ENCODE assay signal across 31 cellular contexts in the genomic region with DNA sequence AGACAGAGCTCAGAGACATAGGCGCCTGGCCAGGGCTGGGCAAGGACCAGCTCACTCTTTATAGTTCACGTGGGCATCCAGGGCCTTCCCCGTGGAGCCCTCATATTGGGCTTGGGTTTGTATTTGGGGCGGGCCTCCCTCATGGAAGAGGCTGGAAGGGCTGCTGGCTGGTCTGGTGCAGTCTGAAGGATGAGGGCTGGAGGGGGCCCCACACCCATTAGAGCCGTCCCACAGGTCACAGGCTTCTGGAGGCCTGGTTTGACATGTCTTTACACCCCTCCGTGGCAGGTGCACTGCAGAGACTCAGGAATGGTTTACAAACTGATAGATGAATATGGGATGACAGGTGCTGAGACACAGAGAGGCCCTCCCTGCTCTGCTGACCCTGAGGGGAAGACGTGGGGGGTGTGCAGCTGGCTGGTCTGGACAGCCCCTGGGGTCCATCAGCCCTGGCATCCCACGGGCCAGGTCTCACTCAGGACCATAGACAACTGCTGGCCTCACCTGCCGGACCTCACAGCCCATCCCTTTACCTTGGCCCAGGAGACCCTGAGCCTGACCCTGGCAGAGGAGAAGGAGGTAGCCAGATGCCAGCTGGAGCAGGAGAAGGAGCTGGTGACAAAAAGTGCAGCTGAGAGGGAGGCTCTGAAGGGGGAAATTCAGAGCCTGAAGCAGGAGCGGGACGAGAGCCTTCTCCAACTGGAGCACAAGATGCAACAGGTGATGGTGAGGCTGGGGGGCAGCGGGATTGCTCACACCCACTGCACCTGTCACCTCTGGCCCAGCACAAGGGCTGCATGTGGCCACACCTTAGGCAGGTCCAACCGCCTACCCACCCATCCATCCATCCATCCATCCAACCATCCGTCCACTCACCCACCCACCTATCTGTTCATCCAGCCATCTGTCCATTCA. TPM values are rescaled to one million over a fixed set of nuclear protein-coding genes. Genes with fewer than 3 reads are reported as not detected.
A peak's percentile ranks its signal among the peaks of the same experiment; 100 is the strongest.
DNase-seq lines count a peak whose midpoint lies in the region; ATAC-seq and TF ChIP-seq lines count a peak whose summit lies in the region.
"Had no signal": no experiment of that assay in that cellular context is flagged by ENCODE, and none has a peak within 500 bp of the region (broad histone marks: within the 10 kb centered on the region; RNA-seq: fewer than 3 reads in every experiment).

No MANE protein-coding gene starts in this region.

- no peak overlapping the region for H3K9ac ChIP-seq in colonic mucosa (ENCODE audit: low read depth in 2 of 2, low read length in 2 of 2)

- H3K4me1 ChIP-seq in heart right ventricle: peaks cover 0 to 8% (median 0%) of the 10 kb centered on the region in 9 donors
- H3K4me1 ChIP-seq in colonic mucosa: no peaks in the 10 kb centered on the region
- no peaks in the 10 kb centered on the region for H3K4me1 ChIP-seq in upper lobe of right lung
- H3K4me1 ChIP-seq: ascending aorta, left lung, spleen had no signal

- no peak overlapping the region for H3K27ac ChIP-seq in heart right ventricle
- no peak overlapping the region for H3K27ac ChIP-seq in colonic mucosa
- H3K27ac ChIP-seq in upper lobe of right lung: no peak overlapping the region
- H3K27ac ChIP-seq in RWPE1: no peak overlapping the region
- H3K27ac ChIP-seq: ascending aorta, C4-2B, left lung, spleen had no signal

- TF ChIP-seq CTCF in heart right ventricle (IDR thresholded peaks at IDR 0.05): no peak
- TF ChIP-seq CTCF in colonic mucosa (IDR thresholded peaks at IDR 0.05): no peak
- TF ChIP-seq CTCF in omental fat pad (IDR thresholded peaks at IDR 0.05): no peak
- no peak for TF ChIP-seq CTCF in upper lobe of right lung (IDR thresholded peaks at IDR 0.05)
- no peak for TF ChIP-seq CTCF in RWPE1 (conservative IDR thresholded peaks at IDR 0.05; ENCODE audit: low read depth)

- ATAC-seq in Right ventricle myocardium superior (ENCODE audit: poor library complexity) (no peak), heart right ventricle (no peak), omental fat pad (ENCODE audit: low FRiP score) (no peak), upper lobe of right lung (no peak), HG03457 (IDR thresholded peaks at IDR 0.05; ENCODE audit: unreplicated experiment) (no peak)
- ATAC-seq: activated CD4-positive, alpha-beta T cell treated with anti-CD3 and anti-CD28 coated beads for 36 hours; HCT116; left lung had no signal

- H3K27me3 ChIP-seq in heart right ventricle: peaks cover 0 to 5% (median 0%) of the 10 kb centered on the region in 7 donors
- no peaks in the 10 kb centered on the region for H3K27me3 ChIP-seq in colonic mucosa
- no peaks in the 10 kb centered on the region for H3K27me3 ChIP-seq in upper lobe of right lung
- H3K27me3 ChIP-seq: ascending aorta, MG63 had no signal

- no peaks in the 10 kb centered on the region for H3K9me3 ChIP-seq in heart right ventricle
- H3K9me3 ChIP-seq in colonic mucosa: no peaks in the 10 kb centered on the region
- no peaks in the 10 kb centered on the region for H3K9me3 ChIP-seq in upper lobe of right lung
- H3K9me3 ChIP-seq: ascending aorta, left lung, spleen had no signal

- WGBS in heart right ventricle, 2 donors: 85 to 89% methylated on average over 14 of the region's 14 CpGs

- DNase-seq in Right ventricle myocardium superior (peak; percentile 35), heart right ventricle (no peak), colonic mucosa (peak; percentile 13), omental fat pad (ENCODE audit: low spot score) (peak; percentile 14), upper lobe of right lung (peak; percentile 35), RWPE1 (ENCODE audit: low spot score) (no peak)
- DNase-seq: activated CD4-positive, alpha-beta T cell treated with anti-CD3 and anti-CD28 coated beads for 36 hours; activated naive CD8-positive, alpha-beta T cell treated with anti-CD3 and anti-CD28 coated beads, Interleukin-2, amount 10 ng/mL, durations not matched to agents 7 days and 5 days; central memory CD4-positive, alpha-beta T cell; DMS79 treated with DMSO at 0.1 percent for 48 hours; GF-D8; KG1; MG63; naive B cell; NCI-H2107; NCI-H510A; occipital lobe; retina; stimulated activated CD4-positive, alpha-beta T cell treated with anti-CD3 and anti-CD28 coated beads, Interleukin-2, amount 100 ng/mL, for 48 hours; T-helper 2 cell had no signal

- CTCF ChIA-PET in RWPE1 (lab: Yijun Ruan, JAX): interaction anchor here (0.9 kb wide), 1 partner anchor 110 kb away, joined by 4 read pairs; no protein-coding TSS in a partner anchor

- intact Hi-C loops in Right ventricle myocardium superior (cut with DNase I): no loop called here
- intact Hi-C loops in heart right ventricle (cut with DNase I): no loop called here
- intact Hi-C loops in colonic mucosa (cut with DNase I): no loop called here
- intact Hi-C loops in upper lobe of right lung (cut with DNase I): no loop called here

- no peak overlapping the region for H3K4me3 ChIP-seq in heart right ventricle
- H3K4me3 ChIP-seq in colonic mucosa: no peak overlapping the region
- no peak overlapping the region for H3K4me3 ChIP-seq in upper lobe of right lung
- H3K4me3 ChIP-seq: ascending aorta, left lung, MG63, spleen had no signal

- H3K36me3 ChIP-seq in heart right ventricle (no peaks in the 10 kb centered on the region), colonic mucosa (no peaks in the 10 kb centered on the region), upper lobe of right lung (no peaks in the 10 kb centered on the region)
- H3K36me3 ChIP-seq: ascending aorta, left lung, MG63, spleen had no signal

- POLR2A ChIA-PET in RWPE1 (lab: Yijun Ruan, JAX; ENCODE audit: low non-redundant PET): no interaction called here

RNA-seq across cellular contexts. Expression of a gene that starts 43.9 kb away (rescaled TPM):
- total RNA-seq in Right ventricle myocardium superior (not detected), heart right ventricle (not detected), colonic mucosa (under 1 TPM in 1 of 2 donors, not detected in 1; 0.05 TPM), omental fat pad (under 1 TPM in 2 of 4 donors, not detected in 2; 0.06 to 0.12 TPM), upper lobe of right lung (0.26 TPM)
- under 1 TPM in 1 of 2 donors, not detected in 1; 0.06 TPM for polyA plus RNA-seq in heart right ventricle
- total RNA-seq: activated CD4-positive, alpha-beta T cell treated with anti-CD3 and anti-CD28 coated beads for 36 hours; activated naive CD8-positive, alpha-beta T cell treated with anti-CD3 and anti-CD28 coated beads, Interleukin-2, amount 10 ng/mL, durations not matched to agents 7 days and 5 days; activated T-helper 2 cell treated with anti-CD3 and anti-CD28 coated beads, Interferon-gamma antibody, Interleukin-2, Interleukin-4, amounts not matched to agents 10 μg/mL and 5 μg/mL and 100 μg/mL, durations not matched to agents 14 hours and 24 hours and 36 hours; dermis microvascular lymphatic vessel endothelial cell; endothelial cell of umbilical vein; OCI-LY7; urinary bladder had no signal
- polyA plus RNA-seq: endothelial cell of umbilical vein had no signal

RNA-seq across cellular contexts. Expression of a gene that starts 48.4 kb away (rescaled TPM):
- 8.0 TPM for total RNA-seq in Right ventricle myocardium superior
- 10 to 100 TPM in 1 of 10 donors, 1 to 10 TPM in 9; 3.9 to 12.7 (median 6.3) TPM for total RNA-seq in heart right ventricle
- polyA plus RNA-seq in heart right ventricle: 1 to 10 TPM; 4.2 to 6.9 TPM
- total RNA-seq in colonic mucosa: 1 to 10 TPM; 4.6 TPM
- total RNA-seq in omental fat pad: 10 to 100 TPM; 18.0 to 52.2 (median 32.5) TPM
- total RNA-seq in upper lobe of right lung: 38.4 TPM

RNA-seq across cellular contexts. Expression of a gene that starts 54.1 kb away (rescaled TPM):
- total RNA-seq in Right ventricle myocardium superior (not detected), heart right ventricle (under 1 TPM in 2 of 10 donors, not detected in 8; 0.29 to 0.32 TPM), colonic mucosa (10 to 100 TPM in 1 of 2 donors, 1 to 10 TPM in 1; 6.1 to 22.2 TPM), omental fat pad (not detected), upper lobe of right lung (22.2 TPM)
- polyA plus RNA-seq in heart right ventricle: under 1 TPM in 1 of 2 donors, not detected in 1; 0.06 TPM
- total RNA-seq: activated CD4-positive, alpha-beta T cell treated with anti-CD3 and anti-CD28 coated beads for 36 hours; activated naive CD8-positive, alpha-beta T cell treated with anti-CD3 and anti-CD28 coated beads, Interleukin-2, amount 10 ng/mL, durations not matched to agents 7 days and 5 days; activated T-helper 2 cell treated with anti-CD3 and anti-CD28 coated beads, Interferon-gamma antibody, Interleukin-2, Interleukin-4, amounts not matched to agents 10 μg/mL and 5 μg/mL and 100 μg/mL, durations not matched to agents 14 hours and 24 hours and 36 hours; ascending aorta; dermis microvascular lymphatic vessel endothelial cell; endothelial cell of umbilical vein; occipital lobe; OCI-LY7 had no signal
- polyA plus RNA-seq: endothelial cell of umbilical vein had no signal

Comparison
In these comparisons a context has a peak if more than half of its experiments do, and no peak if none do; other contexts are left out.
1. DNase-seq: peak in Right ventricle myocardium superior (single experiment), colonic mucosa (single experiment), omental fat pad (single experiment) and upper lobe of right lung (single experiment); none in heart right ventricle (0 of 2) and RWPE1 (single experiment).